8 cellular contexts compared by ENCODE assay signal in the genomic region with DNA sequence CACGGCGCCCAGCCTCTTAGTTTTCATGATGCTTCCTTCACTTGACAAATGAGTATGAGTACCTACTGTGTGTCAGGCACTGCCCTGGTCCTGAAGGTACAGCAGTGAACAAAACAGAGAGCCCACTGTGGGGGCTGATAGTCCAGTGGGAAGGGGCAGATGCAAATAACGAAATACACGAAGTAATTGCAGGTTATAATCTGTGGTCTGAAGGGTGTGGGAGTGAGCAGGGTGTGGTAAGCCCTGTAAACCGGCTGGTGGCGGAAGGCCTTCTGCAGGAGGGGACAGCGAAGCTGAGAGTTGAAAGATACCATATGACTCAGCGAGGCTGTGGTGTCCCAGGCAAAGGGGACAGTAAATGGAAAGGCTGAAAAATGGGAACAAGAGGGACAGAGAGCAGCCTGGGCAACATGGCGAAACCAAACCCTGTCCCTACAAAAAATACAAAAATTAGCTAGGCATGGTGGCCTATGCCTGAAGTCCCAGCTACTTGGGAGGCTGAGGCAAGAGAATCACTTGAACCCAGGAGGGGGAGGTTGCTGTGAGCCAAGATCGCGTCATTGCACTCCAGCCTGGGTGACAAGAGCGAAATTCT.
DNase-seq lines count a peak whose midpoint lies in the region; ATAC-seq, FAIRE-seq and TF ChIP-seq lines count a peak whose summit lies in the region.

No MANE protein-coding gene starts in this region.

- H3K27ac Mint-ChIP-seq in effector memory CD8-positive, alpha-beta T cell: peak overlapping the region; percentile 39 to 74

- no peaks in the 10 kb centered on the region for H3K27me3 ChIP-seq in uterus

- intact Hi-C loops in uterus (cut with DNase I; ENCODE audit: low total_unique reads): no loop called here

- no peaks in the 10 kb centered on the region for H3K4me1 ChIP-seq in uterus

- H3K4me3 Mint-ChIP-seq in effector memory CD8-positive, alpha-beta T cell: peak overlapping the region; percentile 64 to 77

- DNase-seq in NOMO-1 (lab: John Stamatoyannopoulos, UW; ENCODE audit: unreplicated experiment in 2 of 2) (peak; percentile 90 to 94), uterus (no peak), H54 (ENCODE audit: insufficient read length, low spot score) (no peak)
- peak; percentile 42 to 51 (median 51) for DNase-seq in effector memory CD8-positive, alpha-beta T cell

- peak; percentile 46 for TF ChIP-seq CTCF in GM12873 (IDR thresholded peaks at IDR 0.05; ENCODE audit: insufficient read depth, low read depth, low read length, missing control alignments)
- no peak for TF ChIP-seq CTCF in uterus (IDR thresholded peaks at IDR 0.05)

- H3K27me3 Mint-ChIP-seq in effector memory CD8-positive, alpha-beta T cell: no peaks in the 10 kb centered on the region

- peaks cover 3% of the 10 kb centered on the region for H3K36me3 Mint-ChIP-seq in effector memory CD8-positive, alpha-beta T cell (ENCODE audit: insufficient read depth)

- H3K9me3 Mint-ChIP-seq in effector memory CD8-positive, alpha-beta T cell: no peaks in the 10 kb centered on the region

- peaks cover 38 to 65% of the 10 kb centered on the region in 2 donors for H3K4me1 Mint-ChIP-seq in effector memory CD8-positive, alpha-beta T cell (ENCODE audit: low read depth in 2 of 2)

- FAIRE-seq in H54 (lab: Jason Lieb, UNC): no peak

- H3K4me3 ChIP-seq in uterus: no peak overlapping the region

- no peak overlapping the region for H3K27ac ChIP-seq in uterus

- no peaks in the 10 kb centered on the region for H3K9me3 ChIP-seq in uterus

- peak; percentile 58 for ATAC-seq in GM21390 (IDR thresholded peaks at IDR 0.05; ENCODE audit: unreplicated experiment)
- peak; percentile 75 for ATAC-seq in effector memory CD8-positive, alpha-beta T cell (replicated peaks)
- no peak for ATAC-seq in GM19328 (IDR thresholded peaks at IDR 0.05; ENCODE audit: unreplicated experiment)
- ATAC-seq in GM18858 (IDR thresholded peaks at IDR 0.05; ENCODE audit: unreplicated experiment): no peak

- TF ChIP-seq POLR2A in uterus (IDR thresholded peaks at IDR 0.05) (no peak), H54 (IDR thresholded peaks at IDR 0.05; ENCODE audit: low read depth, low read length) (no peak)

- no peaks in the 10 kb centered on the region for H3K36me3 ChIP-seq in uterus

Comparison
In these comparisons a context has a peak if more than half of its experiments do, and no peak if none do; other contexts are left out.
1. ATAC-seq: peak in GM21390 (single experiment) and effector memory CD8-positive, alpha-beta T cell (single experiment); none in GM19328 (single experiment) and GM18858 (single experiment).
2. DNase-seq: peak in NOMO-1 (2 of 2) and effector memory CD8-positive, alpha-beta T cell (3 of 3); none in uterus (0 of 2) and H54 (single experiment).